Comparison of ENCODE assay signal across 8 cellular contexts in the genomic region with DNA sequence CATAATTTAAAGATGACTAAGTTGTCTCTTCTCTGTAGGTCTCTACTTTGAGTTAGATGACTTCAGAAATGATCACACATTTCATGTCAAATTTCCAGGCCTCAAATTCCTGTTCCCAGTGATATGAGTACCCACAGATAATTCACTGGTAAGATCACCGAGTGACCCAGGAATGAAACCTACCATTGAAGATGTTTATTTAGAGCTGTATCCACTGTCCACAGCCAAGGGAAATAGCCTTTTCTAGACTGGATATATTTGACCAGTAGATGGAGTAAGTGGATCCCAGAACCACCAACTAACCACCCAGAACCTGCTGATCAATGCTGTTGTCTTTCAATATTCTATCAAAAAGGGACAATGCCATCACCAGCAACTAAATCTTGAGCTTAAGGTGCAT.
A peak's percentile ranks its signal among the peaks of the same experiment; 100 is the strongest.
DNase-seq lines count a peak whose midpoint lies in the region; ATAC-seq and TF ChIP-seq lines count a peak whose summit lies in the region.

No MANE protein-coding gene starts in this region.

- H4K20me1 ChIP-seq in OCI-LY7 (ENCODE audit: insufficient read depth, low read length) (no peaks in the 10 kb centered on the region), fibroblast of lung (ENCODE audit: control insufficient read depth, extremely low read depth, insufficient read depth, low read length) (no peaks in the 10 kb centered on the region)

- H3K27me3 Mint-ChIP-seq in activated T-helper 2 cell treated with anti-CD3 and anti-CD28 coated beads, Interferon-gamma antibody, Interleukin-2, Interleukin-4, amounts not matched to agents 10 μg/mL and 5 μg/mL and 100 μg/mL, durations not matched to agents 14 hours and 24 hours and 36 hours (ENCODE audit: low read depth): no peaks in the 10 kb centered on the region
- H3K27me3 Mint-ChIP-seq in natural killer cell treated with Interleukin-12 subunit alpha and Interleukin-12 subunit beta and Interleukin-15 and Interleukin-18, amount 100 ng/mL, for 72 hours: no peaks in the 10 kb centered on the region

- intact Hi-C loops in OCI-LY7 (cut with micrococcal nuclease; ENCODE audit: unreplicated experiment): loop anchor here (10.0 kb wide), 1 partner anchor 342 kb away; no protein-coding TSS in a partner anchor
- intact Hi-C loops in activated T-helper 2 cell treated with anti-CD3 and anti-CD28 coated beads, Interferon-gamma antibody, Interleukin-2, Interleukin-4, amounts not matched to agents 10 μg/mL and 5 μg/mL and 100 μg/mL, durations not matched to agents 14 hours and 24 hours and 36 hours (cut with micrococcal nuclease): loop anchor here (10.0 kb wide), 1 partner anchor 342 kb away; no protein-coding TSS in a partner anchor

- DNase-seq in OCI-LY7 (ENCODE audit: low spot score) (no peak), fibroblast of lung (ENCODE audit: low read depth in 2 of 2) (peak; percentile 46 to 77), retinal pigment epithelial cell (ENCODE audit: low read depth) (no peak)
- no peak for DNase-seq in activated T-helper 2 cell treated with anti-CD3 and anti-CD28 coated beads, Interferon-gamma antibody, Interleukin-2, Interleukin-4, amounts not matched to agents 10 μg/mL and 5 μg/mL and 100 μg/mL, durations not matched to agents 14 hours and 24 hours and 36 hours (ENCODE audit: low spot score)
- DNase-seq in natural killer cell treated with Interleukin-12 subunit alpha and Interleukin-12 subunit beta and Interleukin-15 and Interleukin-18, amount 100 ng/mL, for 72 hours (ENCODE audit: low spot score): no peak
- no peak for DNase-seq in stimulated activated effector memory CD8-positive, alpha-beta T cell treated with anti-CD3 and anti-CD28 coated beads, Interleukin-12 subunit alpha, Interleukin-12 subunit beta, amount 100 ng/mL, for 72 hours (ENCODE audit: low spot score in 2 of 2)

- H3K9me2 ChIP-seq in OCI-LY7 (ENCODE audit: insufficient read depth, low read length): no peaks in the 10 kb centered on the region

- H3K4me3 ChIP-seq in GM12875 (ENCODE audit: low read depth, low read length): no peak overlapping the region
- H3K4me3 ChIP-seq in OCI-LY7 (ENCODE audit: low read depth, low read length, poor library complexity, severe bottlenecking): no peak overlapping the region
- H3K4me3 ChIP-seq in fibroblast of lung (replicated peaks in 1 of 4; ENCODE audit: control extremely low read depth in 1 of 4, insufficient read depth in 1 of 4, low read depth in 3 of 4, low read length in 4 of 4): no peak overlapping the region
- no peak overlapping the region for H3K4me3 ChIP-seq in retinal pigment epithelial cell (ENCODE audit: low read length)

- no peak overlapping the region for H2AFZ ChIP-seq in OCI-LY7 (ENCODE audit: low read length)
- no peak overlapping the region for H2AFZ ChIP-seq in fibroblast of lung (ENCODE audit: low read length)

- H3K4me2 ChIP-seq in OCI-LY7 (ENCODE audit: low read length): no peak overlapping the region
- H3K4me2 ChIP-seq in fibroblast of lung (ENCODE audit: extremely low read depth, insufficient read depth, low read length): peak overlapping the region; percentile 8

- CTCF ChIA-PET in OCI-LY7 (lab: Charles Lee; ENCODE audit: unreplicated experiment): interaction anchor here (0.6 kb wide), 1 partner anchor 337 kb away, joined by 3 read pairs; no protein-coding TSS in a partner anchor

- H3K79me2 ChIP-seq in OCI-LY7 (ENCODE audit: insufficient read depth, low read depth, low read length) (no peaks in the 10 kb centered on the region), fibroblast of lung (ENCODE audit: control insufficient read depth, insufficient read depth, low read length) (no peaks in the 10 kb centered on the region)

- H3K27me3 ChIP-seq in fibroblast of lung (ENCODE audit: control insufficient read depth, insufficient read depth, low read length): no peaks in the 10 kb centered on the region

- H3K27ac ChIP-seq in OCI-LY7 (ENCODE audit: low read depth, low read length, poor library complexity, severe bottlenecking) (no peak overlapping the region), fibroblast of lung (ENCODE audit: insufficient read depth, low read length) (no peak overlapping the region)

- POLR2A ChIA-PET in OCI-LY7 (lab: Charles Lee): interaction anchor here (0.5 to 1.3 kb wide), 6 partner anchors 11 to 528 kb away, joined by 3 to 7 read pairs (median 4); no protein-coding TSS in a partner anchor

- H3K9ac ChIP-seq in fibroblast of lung (ENCODE audit: insufficient read depth, low read length): no peak overlapping the region

- H3K36me3 Mint-ChIP-seq in activated T-helper 2 cell treated with anti-CD3 and anti-CD28 coated beads, Interferon-gamma antibody, Interleukin-2, Interleukin-4, amounts not matched to agents 10 μg/mL and 5 μg/mL and 100 μg/mL, durations not matched to agents 14 hours and 24 hours and 36 hours (ENCODE audit: low read depth): peaks cover 17% of the 10 kb centered on the region
- no peaks in the 10 kb centered on the region for H3K36me3 Mint-ChIP-seq in natural killer cell treated with Interleukin-12 subunit alpha and Interleukin-12 subunit beta and Interleukin-15 and Interleukin-18, amount 100 ng/mL, for 72 hours
- H3K36me3 Mint-ChIP-seq in stimulated activated effector memory CD8-positive, alpha-beta T cell treated with anti-CD3 and anti-CD28 coated beads, Interleukin-12 subunit alpha, Interleukin-12 subunit beta, amount 100 ng/mL, for 72 hours: no peaks in the 10 kb centered on the region

- BruUV-seq in OCI-LY7 (replicated peaks; lab: Mats Ljungman, UMichigan): no TSS peak

- no peak for ATAC-seq in natural killer cell treated with Interleukin-12 subunit alpha and Interleukin-12 subunit beta and Interleukin-15 and Interleukin-18, amount 100 ng/mL, for 72 hours
- no peak for ATAC-seq in HG03095 (IDR thresholded peaks at IDR 0.05; ENCODE audit: unreplicated experiment)
- ATAC-seq in stimulated activated effector memory CD8-positive, alpha-beta T cell treated with anti-CD3 and anti-CD28 coated beads, Interleukin-12 subunit alpha, Interleukin-12 subunit beta, amount 100 ng/mL, for 72 hours: no peak

- peaks cover 17% of the 10 kb centered on the region for H3K9me3 Mint-ChIP-seq in activated T-helper 2 cell treated with anti-CD3 and anti-CD28 coated beads, Interferon-gamma antibody, Interleukin-2, Interleukin-4, amounts not matched to agents 10 μg/mL and 5 μg/mL and 100 μg/mL, durations not matched to agents 14 hours and 24 hours and 36 hours
- H3K9me3 Mint-ChIP-seq in natural killer cell treated with Interleukin-12 subunit alpha and Interleukin-12 subunit beta and Interleukin-15 and Interleukin-18, amount 100 ng/mL, for 72 hours: peaks cover 10% of the 10 kb centered on the region
- peaks cover 4% of the 10 kb centered on the region for H3K9me3 Mint-ChIP-seq in stimulated activated effector memory CD8-positive, alpha-beta T cell treated with anti-CD3 and anti-CD28 coated beads, Interleukin-12 subunit alpha, Interleukin-12 subunit beta, amount 100 ng/mL, for 72 hours

- no peak overlapping the region for H3K4me3 Mint-ChIP-seq in activated T-helper 2 cell treated with anti-CD3 and anti-CD28 coated beads, Interferon-gamma antibody, Interleukin-2, Interleukin-4, amounts not matched to agents 10 μg/mL and 5 μg/mL and 100 μg/mL, durations not matched to agents 14 hours and 24 hours and 36 hours (ENCODE audit: low read depth)
- H3K4me3 Mint-ChIP-seq in natural killer cell treated with Interleukin-12 subunit alpha and Interleukin-12 subunit beta and Interleukin-15 and Interleukin-18, amount 100 ng/mL, for 72 hours: no peak overlapping the region
- H3K4me3 Mint-ChIP-seq in stimulated activated effector memory CD8-positive, alpha-beta T cell treated with anti-CD3 and anti-CD28 coated beads, Interleukin-12 subunit alpha, Interleukin-12 subunit beta, amount 100 ng/mL, for 72 hours: no peak overlapping the region

- peaks cover 29% of the 10 kb centered on the region for H3K4me1 Mint-ChIP-seq in activated T-helper 2 cell treated with anti-CD3 and anti-CD28 coated beads, Interferon-gamma antibody, Interleukin-2, Interleukin-4, amounts not matched to agents 10 μg/mL and 5 μg/mL and 100 μg/mL, durations not matched to agents 14 hours and 24 hours and 36 hours (ENCODE audit: low read depth)
- no peaks in the 10 kb centered on the region for H3K4me1 Mint-ChIP-seq in natural killer cell treated with Interleukin-12 subunit alpha and Interleukin-12 subunit beta and Interleukin-15 and Interleukin-18, amount 100 ng/mL, for 72 hours (ENCODE audit: low read depth in 2 of 2)
- no peaks in the 10 kb centered on the region for H3K4me1 Mint-ChIP-seq in stimulated activated effector memory CD8-positive, alpha-beta T cell treated with anti-CD3 and anti-CD28 coated beads, Interleukin-12 subunit alpha, Interleukin-12 subunit beta, amount 100 ng/mL, for 72 hours

- H3K4me1 ChIP-seq in OCI-LY7 (ENCODE audit: insufficient read depth, low read length, poor library complexity, severe bottlenecking) (peaks cover 9% of the 10 kb centered on the region), fibroblast of lung (ENCODE audit: control insufficient read depth, extremely low read depth, insufficient read depth, low read length) (peaks cover 8% of the 10 kb centered on the region)

- no peak overlapping the region for H3K27ac Mint-ChIP-seq in activated T-helper 2 cell treated with anti-CD3 and anti-CD28 coated beads, Interferon-gamma antibody, Interleukin-2, Interleukin-4, amounts not matched to agents 10 μg/mL and 5 μg/mL and 100 μg/mL, durations not matched to agents 14 hours and 24 hours and 36 hours
- no peak overlapping the region for H3K27ac Mint-ChIP-seq in natural killer cell treated with Interleukin-12 subunit alpha and Interleukin-12 subunit beta and Interleukin-15 and Interleukin-18, amount 100 ng/mL, for 72 hours
- no peak overlapping the region for H3K27ac Mint-ChIP-seq in stimulated activated effector memory CD8-positive, alpha-beta T cell treated with anti-CD3 and anti-CD28 coated beads, Interleukin-12 subunit alpha, Interleukin-12 subunit beta, amount 100 ng/mL, for 72 hours

- no peaks in the 10 kb centered on the region for H3K9me3 ChIP-seq in OCI-LY7 (ENCODE audit: low read length)
- H3K9me3 ChIP-seq in fibroblast of lung (ENCODE audit: control insufficient read depth, insufficient read depth, low read depth, low read length): no peaks in the 10 kb centered on the region

- H3K36me3 ChIP-seq in OCI-LY7 (ENCODE audit: insufficient read depth, low read length): no peaks in the 10 kb centered on the region
- peaks cover 1% of the 10 kb centered on the region for H3K36me3 ChIP-seq in fibroblast of lung (ENCODE audit: control insufficient read depth, insufficient read depth, low read length)

- TF ChIP-seq CTCF in GM12875 (IDR thresholded peaks at IDR 0.05; ENCODE audit: borderline replicate concordance, insufficient read depth, low read depth, low read length) (0 out of 2 replicates have a peak, but pooled peaks have one; percentile 4), OCI-LY7 (conservative IDR thresholded peaks at IDR 0.05; ENCODE audit: low read length) (peak; percentile 72), fibroblast of lung (conservative IDR thresholded peaks at IDR 0.05 in 1 of 2, IDR thresholded peaks at IDR 0.05 in 1 of 2; ENCODE audit: low read depth in 1 of 2, low read length in 2 of 2) (peak; percentile 48 to 61), retinal pigment epithelial cell (conservative IDR thresholded peaks at IDR 0.05; ENCODE audit: low read depth, low read length) (peak; percentile 59)

Comparison
In these comparisons a context has a peak if more than half of its experiments do, and no peak if none do; other contexts are left out.
1. CTCF ChIP-seq: peak in every context shown above with its lines; median percentile 72 in OCI-LY7; 59 in retinal pigment epithelial cell; 54 in fibroblast of lung; 4 in GM12875.
2. DNase-seq: peak in fibroblast of lung (2 of 2); none in OCI-LY7 (single experiment), retinal pigment epithelial cell (single experiment), activated T-helper 2 cell treated with anti-CD3 and anti-CD28 coated beads, Interferon-gamma antibody, Interleukin-2, Interleukin-4, amounts not matched to agents 10 μg/mL and 5 μg/mL and 100 μg/mL, durations not matched to agents 14 hours and 24 hours and 36 hours (single experiment), natural killer cell treated with Interleukin-12 subunit alpha and Interleukin-12 subunit beta and Interleukin-15 and Interleukin-18, amount 100 ng/mL, for 72 hours (single experiment) and stimulated activated effector memory CD8-positive, alpha-beta T cell treated with anti-CD3 and anti-CD28 coated beads, Interleukin-12 subunit alpha, Interleukin-12 subunit beta, amount 100 ng/mL, for 72 hours (0 of 2).